Comparison of ENCODE assay signal across 8 cellular contexts in the genomic region with DNA sequence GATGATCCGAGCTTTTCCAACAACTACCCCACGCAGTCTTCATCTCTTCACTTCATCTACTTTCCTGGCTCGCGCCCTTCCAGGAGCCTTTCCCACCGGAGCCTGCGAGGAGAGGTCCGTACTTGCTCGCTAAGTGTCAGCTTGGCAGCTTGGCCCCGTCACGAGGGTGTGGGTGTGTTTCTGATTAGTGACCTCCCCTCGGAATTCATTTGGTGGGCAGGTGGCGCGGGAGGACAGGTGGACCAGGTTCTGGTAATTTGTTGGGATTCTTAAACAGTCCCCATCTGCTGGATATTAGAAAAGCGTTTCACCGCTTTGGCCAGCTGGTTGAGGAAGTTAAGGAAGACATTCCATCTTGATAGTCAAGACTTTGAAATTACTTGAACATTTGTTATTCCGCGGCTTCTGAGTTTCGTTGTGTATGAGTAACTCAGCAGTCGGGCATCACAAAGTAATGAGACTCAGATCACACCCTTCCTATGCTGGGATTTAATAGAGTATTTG. TPM values are rescaled to one million over a fixed set of nuclear protein-coding genes. Genes with fewer than 3 reads are reported as not detected.
DNase-seq lines count a peak whose midpoint lies in the region; ATAC-seq, FAIRE-seq and TF ChIP-seq lines count a peak whose summit lies in the region.

No MANE protein-coding gene starts in this region.

- peak; percentile 40 for ATAC-seq in GM18907 (IDR thresholded peaks at IDR 0.05; ENCODE audit: unreplicated experiment)
- ATAC-seq in HG03175 (IDR thresholded peaks at IDR 0.05; ENCODE audit: unreplicated experiment): peak; percentile 39
- peak; percentile 31 for ATAC-seq in activated naive CD8-positive, alpha-beta T cell treated with anti-CD3 and anti-CD28 coated beads, Interleukin-2, amount 10 ng/mL, durations not matched to agents 7 days and 5 days (ENCODE audit: low read depth)
- peak; percentile 64 for ATAC-seq in left ventricle myocardium superior

- TF ChIP-seq CTCF in AG09319 (IDR thresholded peaks at IDR 0.05; ENCODE audit: low read depth, low read length) (no peak), retinal pigment epithelial cell (conservative IDR thresholded peaks at IDR 0.05; ENCODE audit: low read depth, low read length) (no peak)

- intact Hi-C loops in left ventricle myocardium superior (cut with micrococcal nuclease): no loop called here

- H3K36me3 Mint-ChIP-seq in activated naive CD8-positive, alpha-beta T cell treated with anti-CD3 and anti-CD28 coated beads, Interleukin-2, amount 10 ng/mL, durations not matched to agents 7 days and 5 days: peaks cover 10% of the 10 kb centered on the region

- H3K27ac Mint-ChIP-seq in activated naive CD8-positive, alpha-beta T cell treated with anti-CD3 and anti-CD28 coated beads, Interleukin-2, amount 10 ng/mL, durations not matched to agents 7 days and 5 days: peak overlapping the region; percentile 93

- H3K4me3 ChIP-seq in retinal pigment epithelial cell (ENCODE audit: low read length): peak overlapping the region; percentile 97

- H3K27me3 Mint-ChIP-seq in activated naive CD8-positive, alpha-beta T cell treated with anti-CD3 and anti-CD28 coated beads, Interleukin-2, amount 10 ng/mL, durations not matched to agents 7 days and 5 days: no peaks in the 10 kb centered on the region

- H3K4me1 Mint-ChIP-seq in activated naive CD8-positive, alpha-beta T cell treated with anti-CD3 and anti-CD28 coated beads, Interleukin-2, amount 10 ng/mL, durations not matched to agents 7 days and 5 days: peaks cover 22% of the 10 kb centered on the region

- DNase-seq in AG09319 (ENCODE audit: extremely low read depth, low read depth) (peak; percentile 19), RPMI7951 (ENCODE audit: low read depth) (peak; percentile 36), left ventricle myocardium superior (peak; percentile 66), retinal pigment epithelial cell (ENCODE audit: low read depth) (no peak), GM19239 (ENCODE audit: insufficient read length, low spot score) (no peak)
- DNase-seq in activated naive CD8-positive, alpha-beta T cell treated with anti-CD3 and anti-CD28 coated beads, Interleukin-2, amount 10 ng/mL, durations not matched to agents 7 days and 5 days: peak; percentile 62

- FAIRE-seq in GM19239 (lab: Jason Lieb, UNC): no peak

- POLR2A ChIA-PET in activated naive CD8-positive, alpha-beta T cell treated with anti-CD3 and anti-CD28 coated beads, Interleukin-2, amount 10 ng/mL, durations not matched to agents 7 days and 5 days (lab: Charles Lee): interaction anchor here (1.2 to 1.5 kb wide), 2 partner anchors 9 to 12 kb away, joined by 5 to 8 read pairs; no protein-coding TSS in a partner anchor

- H3K9me3 Mint-ChIP-seq in activated naive CD8-positive, alpha-beta T cell treated with anti-CD3 and anti-CD28 coated beads, Interleukin-2, amount 10 ng/mL, durations not matched to agents 7 days and 5 days: no peaks in the 10 kb centered on the region

- H3K4me3 Mint-ChIP-seq in activated naive CD8-positive, alpha-beta T cell treated with anti-CD3 and anti-CD28 coated beads, Interleukin-2, amount 10 ng/mL, durations not matched to agents 7 days and 5 days: peak overlapping the region; percentile 97

RNA-seq across cellular contexts. Expression of a gene that starts 0.5 kb away (rescaled TPM):
- 60.4 and 73.8 TPM in 2 replicates for total RNA-seq in RPMI7951 (2014; rRNA removed; shearing (Covaris generic))
- 10 to 100 TPM; 44.1 to 44.8 TPM for total RNA-seq in activated naive CD8-positive, alpha-beta T cell treated with anti-CD3 and anti-CD28 coated beads, Interleukin-2, amount 10 ng/mL, durations not matched to agents 7 days and 5 days
- 28.1 TPM for total RNA-seq in left ventricle myocardium superior

Comparison
In these comparisons a context has a peak if more than half of its experiments do, and no peak if none do; other contexts are left out.
1. DNase-seq: peak in AG09319 (single experiment), RPMI7951 (single experiment), activated naive CD8-positive, alpha-beta T cell treated with anti-CD3 and anti-CD28 coated beads, Interleukin-2, amount 10 ng/mL, durations not matched to agents 7 days and 5 days (single experiment) and left ventricle myocardium superior (single experiment); none in retinal pigment epithelial cell (single experiment) and GM19239 (single experiment).
2. Peak in every context shown above with its lines, with median percentiles within 50 percentile points of each other: ATAC-seq.